In genomic region chr5:150540615-150541396, GRCh38 we compare ENCODE assay signal across 11 cellular contexts. TPM values are rescaled to one million over a fixed set of nuclear protein-coding genes. Genes with fewer than 3 reads are reported as not detected.
DNase-seq lines count a peak whose midpoint lies in the region; ATAC-seq and TF ChIP-seq lines count a peak whose summit lies in the region.
"Had no signal": no experiment of that assay in that cellular context is flagged by ENCODE, and none has a peak within 500 bp of the region (broad histone marks: within the 10 kb centered on the region; RNA-seq: fewer than 3 reads in every experiment).

No MANE protein-coding gene starts in this region.

- H3K36me3 Mint-ChIP-seq in nephron (ENCODE audit: low read depth), result peaks cover 85% of the 10 kb centered on the region

- no peaks in the 10 kb centered on the region for H3K9me3 Mint-ChIP-seq in nephron

- H3K4me2 ChIP-seq in fibroblast of lung (ENCODE audit: extremely low read depth, insufficient read depth, low read length), result no peak overlapping the region

- H3K4me3 ChIP-seq in ACC112 (ENCODE audit: low read depth, low read length) (no peak overlapping the region), RWPE2 (ENCODE audit: severe bottlenecking) (no peak overlapping the region), fibroblast of lung (replicated peaks in 1 of 4; ENCODE audit: control extremely low read depth in 1 of 4, insufficient read depth in 1 of 4, low read depth in 3 of 4, low read length in 4 of 4) (no peak overlapping the region)

- no peaks in the 10 kb centered on the region for H3K27me3 ChIP-seq in ACC112 (ENCODE audit: insufficient read depth, low read length)
- H3K27me3 ChIP-seq in RWPE2 (ENCODE audit: insufficient read depth, poor library complexity, severe bottlenecking), result no peaks in the 10 kb centered on the region
- H3K27me3 ChIP-seq in fibroblast of lung (ENCODE audit: control insufficient read depth, insufficient read depth, low read length), result no peaks in the 10 kb centered on the region

- no peaks in the 10 kb centered on the region for H3K4me1 Mint-ChIP-seq in nephron
- H3K4me1 Mint-ChIP-seq: activated B cell treated with CpG ODN at 0.5 μM for 24 hours had no signal

- H3K27ac ChIP-seq in ACC112 (ENCODE audit: low read depth, low read length) (peak overlapping the region; percentile 71), RWPE2 (ENCODE audit: poor library complexity, severe bottlenecking) (peak overlapping the region; percentile 19), fibroblast of lung (ENCODE audit: insufficient read depth, low read length) (peak overlapping the region; percentile 74)

- TF ChIP-seq CTCF in RWPE2 (IDR thresholded peaks at IDR 0.05; ENCODE audit: poor library complexity, severe bottlenecking), result no peak
- TF ChIP-seq CTCF in fibroblast of lung (conservative IDR thresholded peaks at IDR 0.05 in 1 of 2, IDR thresholded peaks at IDR 0.05 in 1 of 2; ENCODE audit: low read depth in 1 of 2, low read length in 2 of 2), result no peak
- TF ChIP-seq CTCF in nephron (IDR thresholded peaks at IDR 0.05; ENCODE audit: unreplicated experiment in 3 of 3), result no peak

- ATAC-seq in RWPE2 (ENCODE audit: low read depth) (peak; percentile 71), HG02840 (IDR thresholded peaks at IDR 0.05; ENCODE audit: low FRiP score, unreplicated experiment) (no peak), GM19463 (IDR thresholded peaks at IDR 0.05; ENCODE audit: unreplicated experiment) (no peak)
- ATAC-seq: naive thymus-derived CD4-positive, alpha-beta T cell had no signal

- no peak overlapping the region for H3K4me3 Mint-ChIP-seq in nephron
- H3K4me3 Mint-ChIP-seq: activated B cell treated with CpG ODN at 0.5 μM for 24 hours; B cell; naive thymus-derived CD4-positive, alpha-beta T cell had no signal

- H3K9me3 ChIP-seq in RWPE2 (ENCODE audit: severe bottlenecking) (no peaks in the 10 kb centered on the region), fibroblast of lung (ENCODE audit: control insufficient read depth, insufficient read depth, low read depth, low read length) (no peaks in the 10 kb centered on the region)

- peaks cover 4% of the 10 kb centered on the region for H3K79me2 ChIP-seq in ACC112 (ENCODE audit: control insufficient read depth, insufficient read depth, low read length, unreplicated experiment)
- peaks cover 3% of the 10 kb centered on the region for H3K79me2 ChIP-seq in fibroblast of lung (ENCODE audit: control insufficient read depth, insufficient read depth, low read length)

- no peaks in the 10 kb centered on the region for H4K20me1 ChIP-seq in fibroblast of lung (ENCODE audit: control insufficient read depth, extremely low read depth, insufficient read depth, low read length)

- H3K27me3 Mint-ChIP-seq in nephron (ENCODE audit: low read depth), result no peaks in the 10 kb centered on the region
- H3K27me3 Mint-ChIP-seq: activated B cell treated with CpG ODN at 0.5 μM for 24 hours; B cell; naive thymus-derived CD4-positive, alpha-beta T cell had no signal

- H3K4me1 ChIP-seq in ACC112 (ENCODE audit: control insufficient read depth, insufficient read depth, low read length, unreplicated experiment) (peaks cover 25% of the 10 kb centered on the region), RWPE2 (ENCODE audit: insufficient read depth, poor library complexity, severe bottlenecking) (peaks cover 8% of the 10 kb centered on the region), fibroblast of lung (ENCODE audit: control insufficient read depth, extremely low read depth, insufficient read depth, low read length) (peaks cover 22% of the 10 kb centered on the region)

- H2AFZ ChIP-seq in ACC112 (ENCODE audit: low read length, unreplicated experiment) (no peak overlapping the region), fibroblast of lung (ENCODE audit: low read length) (no peak overlapping the region)

- DNase-seq in RWPE2 (ENCODE audit: low spot score) (no peak), fibroblast of lung (ENCODE audit: low read depth in 2 of 2) (peak; percentile 95 to 97), SIG-M5 treated with dmso at 0.1 percent for 504 hours (lab: John Stamatoyannopoulos, UW; ENCODE audit: unreplicated experiment) (no peak)
- no peak for DNase-seq in activated CD8-positive, alpha-beta memory T cell treated with anti-CD3 and anti-CD28 coated beads, Interleukin-2, amount 50 U/mL, for 48 hours
- DNase-seq: activated B cell treated with CpG ODN at 0.5 μM for 24 hours; naive thymus-derived CD4-positive, alpha-beta T cell had no signal

- H3K9ac ChIP-seq in fibroblast of lung (ENCODE audit: insufficient read depth, low read length), result no peak overlapping the region

- H3K36me3 ChIP-seq in ACC112 (ENCODE audit: insufficient read depth, low read length), result peaks cover 31% of the 10 kb centered on the region
- peaks cover 74% of the 10 kb centered on the region for H3K36me3 ChIP-seq in RWPE2 (ENCODE audit: low read depth)
- peaks cover 34% of the 10 kb centered on the region for H3K36me3 ChIP-seq in fibroblast of lung (ENCODE audit: control insufficient read depth, insufficient read depth, low read length)

- H3K27ac Mint-ChIP-seq in nephron, result peak overlapping the region in 2 of 3 experiments; percentile 69 to 75
- H3K27ac Mint-ChIP-seq: activated B cell treated with CpG ODN at 0.5 μM for 24 hours; B cell; naive thymus-derived CD4-positive, alpha-beta T cell had no signal

RNA-seq across cellular contexts. Expression of gene NDST1, which starts 32.9 kb away (rescaled TPM):
- total RNA-seq in fibroblast of lung, result 18.2 and 38.5 TPM in 2 replicates
- polyA plus RNA-seq in fibroblast of lung, result 50.5 and 94.8 TPM in 2 replicates
- 69.9 and 152 TPM in 2 replicates for polyA plus RNA-seq in fibroblast of lung (2012)
- polyA minus RNA-seq in fibroblast of lung (ENCODE audit: low replicate concordance), result 218 and 448 TPM in 2 replicates

Comparison
In these comparisons a context has a peak if more than half of its experiments do, and no peak if none do; other contexts are left out.
1. H3K27ac ChIP-seq: peak in every context shown above with its lines; median percentile 74 in fibroblast of lung; 71 in ACC112; 19 in RWPE2.
2. DNase-seq: peak in fibroblast of lung (2 of 2); none in RWPE2 (single experiment), activated CD8-positive, alpha-beta memory T cell treated with anti-CD3 and anti-CD28 coated beads, Interleukin-2, amount 50 U/mL, for 48 hours (single experiment) and SIG-M5 treated with dmso at 0.1 percent for 504 hours (single experiment).